ENCODE assay signal across 8 cellular contexts in the genomic region with DNA sequence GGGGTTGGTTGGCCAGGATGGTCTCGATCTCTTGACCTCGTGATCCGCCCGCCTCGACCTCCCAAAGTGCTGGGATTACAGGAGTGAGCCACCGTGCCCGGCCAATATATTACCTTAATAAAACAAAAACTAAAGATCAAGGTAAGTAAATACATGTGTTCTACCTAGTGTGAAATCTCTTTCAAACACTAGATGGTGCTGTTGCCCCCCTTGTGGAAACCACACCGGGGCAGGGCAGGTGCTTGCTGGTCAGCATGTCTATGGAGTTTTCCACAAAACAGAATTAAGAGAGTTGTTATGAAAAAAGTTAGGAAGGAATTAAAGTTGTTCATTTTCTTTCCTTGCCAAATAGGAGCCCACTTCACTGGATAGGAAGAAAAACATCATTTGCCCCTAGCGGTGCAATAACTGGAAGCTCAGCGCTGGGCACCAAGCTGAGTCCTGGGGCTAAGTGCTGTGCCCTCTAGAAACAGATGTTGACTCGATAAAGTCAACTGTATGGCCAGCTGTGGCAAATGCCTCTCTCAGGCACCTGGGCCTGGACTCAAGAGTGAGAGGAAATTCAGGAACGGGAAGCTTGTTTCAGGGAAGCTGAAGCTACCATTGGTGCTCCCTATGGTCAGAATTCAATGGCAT. TPM values are rescaled to one million over a fixed set of nuclear protein-coding genes. Genes with fewer than 3 reads are reported as not detected.
DNase-seq lines count a peak whose midpoint lies in the region; ATAC-seq and TF ChIP-seq lines count a peak whose summit lies in the region.

No MANE protein-coding gene starts in this region.

- H3K27me3 Mint-ChIP-seq in neural crest cell (ENCODE audit: low read depth) = peaks cover 63% of the 10 kb centered on the region

- ATAC-seq in GM19438 (IDR thresholded peaks at IDR 0.05; ENCODE audit: low read depth, unreplicated experiment) = peak; percentile 84
- peak; percentile 80 for ATAC-seq in HG03432 (IDR thresholded peaks at IDR 0.05; ENCODE audit: unreplicated experiment)

- no peaks in the 10 kb centered on the region for H3K36me3 Mint-ChIP-seq in neural crest cell (ENCODE audit: low read depth)

- H3K9me3 Mint-ChIP-seq in neural crest cell = no peaks in the 10 kb centered on the region

- DNase-seq in DMS 273 treated with DMSO at 0.1 percent for 48 hours (lab: John Stamatoyannopoulos, UW) = peak; percentile 7
- peak; percentile 43 for DNase-seq in NCI-H748 treated with DMSO at 0.1 percent for 48 hours (lab: John Stamatoyannopoulos, UW)
- DNase-seq in activated T-cell treated with anti-CD3 and anti-CD28 coated beads for 1 hour (ENCODE audit: low read depth) = peak; percentile 38
- DNase-seq in fibroblast of peridontal ligament (ENCODE audit: extremely low read depth) = peak; percentile 76
- DNase-seq in neural crest cell (ENCODE audit: low read depth, low spot score) = peak; percentile 62
- no peak for DNase-seq in GM19240 (ENCODE audit: insufficient read length, low spot score)

- H3K4me1 Mint-ChIP-seq in neural crest cell = peaks cover 7% of the 10 kb centered on the region

- H3K27ac Mint-ChIP-seq in neural crest cell (ENCODE audit: unreplicated experiment) = no peak overlapping the region

- peak overlapping the region; percentile 7 for H3K4me3 Mint-ChIP-seq in neural crest cell

- TF ChIP-seq CTCF in neural crest cell (conservative IDR thresholded peaks at IDR 0.05) = peak; percentile 95

RNA-seq across cellular contexts. Expression of gene KCNJ5, which starts 6.3 kb away (rescaled TPM):
- 0.14 and 0.20 TPM in 2 replicates for total RNA-seq in neural crest cell

RNA-seq across cellular contexts. Expression of gene KCNJ1, which starts 17.7 kb away (rescaled TPM):
- not detected in 2 replicates for total RNA-seq in neural crest cell

RNA-seq across cellular contexts. Expression of gene TP53AIP1, which starts 57.9 kb away (rescaled TPM):
- total RNA-seq in neural crest cell = 0.25 TPM in 1 of 2 replicates, not detected in the other
